In the genomic region with DNA sequence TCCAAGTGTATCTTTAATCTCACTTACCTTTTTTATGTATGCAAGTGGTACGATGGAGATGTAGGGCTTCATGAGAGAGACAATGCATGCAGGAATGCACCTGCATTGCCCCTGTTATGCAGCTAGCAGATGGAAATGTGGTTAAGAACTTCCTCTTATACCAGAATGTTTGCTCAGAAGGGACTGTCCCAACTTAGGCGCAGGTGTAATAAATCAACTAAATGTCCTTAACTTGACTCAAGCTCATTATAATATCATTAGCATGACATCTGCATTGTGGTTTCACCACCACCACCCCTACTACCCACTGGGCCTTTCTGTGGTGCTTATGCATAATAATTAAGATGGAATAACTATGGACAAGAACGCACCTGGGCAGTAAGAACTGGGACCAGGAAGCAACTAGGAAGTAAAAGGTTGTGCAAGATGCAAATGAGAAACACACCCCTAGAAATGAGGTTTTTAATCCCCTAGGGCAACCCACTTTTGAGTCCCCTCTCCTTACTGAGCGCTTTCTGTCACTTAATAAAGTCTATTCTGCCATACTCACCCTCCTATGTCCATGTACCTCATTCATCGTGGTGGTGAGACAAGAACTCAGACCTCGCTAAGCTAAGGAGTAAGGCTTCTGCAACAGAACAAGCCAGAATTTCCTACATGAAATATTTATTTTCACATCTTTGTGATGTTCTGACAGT, we compare ENCODE assay signal across 8 cellular contexts.
DNase-seq lines count a peak whose midpoint lies in the region; ATAC-seq and TF ChIP-seq lines count a peak whose summit lies in the region.

No MANE protein-coding gene starts in this region.

- H3K4me3 Mint-ChIP-seq in T-helper 17 cell = peak overlapping the region; percentile 77

- no peak overlapping the region for H3K27ac ChIP-seq in osteoblast (ENCODE audit: low read depth, low read length)

- DNase-seq in T-helper 17 cell = peak in 2 of 3 donors; percentile 22 to 37
- peak in 1 of 3 donors; percentile 28 for DNase-seq in mucosa of descending colon
- DNase-seq in kidney glomerular epithelial cell (lab: John Stamatoyannopoulos, UW) = no peak
- no peak for DNase-seq in osteoblast (ENCODE audit: insufficient read length, low spot score, missing footprints)
- DNase-seq in HPDE6-E6E7 (ENCODE audit: extremely low spot score) = no peak
- no peak for DNase-seq in amniotic stem cell (lab: John Stamatoyannopoulos, UW)

- no peaks in the 10 kb centered on the region for H3K27me3 Mint-ChIP-seq in T-helper 17 cell

- H3K27ac Mint-ChIP-seq in T-helper 17 cell = peak overlapping the region; percentile 16

- H3K36me3 Mint-ChIP-seq in T-helper 17 cell (ENCODE audit: low read depth) = no peaks in the 10 kb centered on the region

- H4K20me1 ChIP-seq in osteoblast (ENCODE audit: insufficient read depth, low read length) = no peaks in the 10 kb centered on the region

- no peaks in the 10 kb centered on the region for H3K4me1 ChIP-seq in mucosa of descending colon (ENCODE audit: low read depth)
- no peaks in the 10 kb centered on the region for H3K4me1 ChIP-seq in osteoblast (ENCODE audit: insufficient read depth, low read length)

- no peaks in the 10 kb centered on the region for H3K36me3 ChIP-seq in mucosa of descending colon (ENCODE audit: low read depth)
- H3K36me3 ChIP-seq in osteoblast (ENCODE audit: insufficient read depth, low read length) = no peaks in the 10 kb centered on the region

- peak; percentile 97 for ATAC-seq in GM18868 (IDR thresholded peaks at IDR 0.05; ENCODE audit: unreplicated experiment)
- peak; percentile 95 for ATAC-seq in HG02970 (IDR thresholded peaks at IDR 0.05; ENCODE audit: low FRiP score, unreplicated experiment)
- peak; percentile 98 for ATAC-seq in T-helper 17 cell
- peak; percentile 91 for ATAC-seq in mucosa of descending colon

- H3K79me2 ChIP-seq in osteoblast (ENCODE audit: insufficient read depth, low read length) = no peaks in the 10 kb centered on the region

- TF ChIP-seq CTCF in mucosa of descending colon (IDR thresholded peaks at IDR 0.05) (no peak), osteoblast (IDR thresholded peaks at IDR 0.05; ENCODE audit: extremely low read depth, low read depth, low read length) (no peak)

- no peak overlapping the region for H3K4me2 ChIP-seq in osteoblast (ENCODE audit: insufficient read depth, low read length)

- no peaks in the 10 kb centered on the region for H3K27me3 ChIP-seq in osteoblast (ENCODE audit: insufficient read depth, low read length)

- H3K9me3 ChIP-seq in T-helper 17 cell (ENCODE audit: control insufficient read depth, low read length, poor library complexity, severe bottlenecking) (no peaks in the 10 kb centered on the region), mucosa of descending colon (no peaks in the 10 kb centered on the region), osteoblast (ENCODE audit: low read depth, low read length) (no peaks in the 10 kb centered on the region)

- peaks cover 16% of the 10 kb centered on the region for H3K4me1 Mint-ChIP-seq in T-helper 17 cell

- no peak overlapping the region for H2AFZ ChIP-seq in osteoblast (ENCODE audit: low read length)

- H3K4me3 ChIP-seq in mucosa of descending colon (no peak overlapping the region), osteoblast (ENCODE audit: insufficient read depth, low read length) (no peak overlapping the region)

- intact Hi-C loops in mucosa of descending colon (cut with DNase I, micrococcal nuclease) = loop anchor here in 1 of 2 donors (10.0 kb wide), 1 partner anchor 1105 kb away; a partner anchor contains a TSS

Comparison
In these comparisons a context has a peak if more than half of its experiments do, and no peak if none do; other contexts are left out.
1. DNase-seq: peak in T-helper 17 cell (2 of 3); none in kidney glomerular epithelial cell (single experiment), osteoblast (single experiment), HPDE6-E6E7 (single experiment) and amniotic stem cell (single experiment).
2. Peak in every context shown above with its lines, with median percentiles within 50 percentile points of each other: ATAC-seq.